Comparison of ENCODE assay signal across 11 cellular contexts in genomic region chr15:58522391-58522790, GRCh38.
A peak's percentile ranks its signal among the peaks of the same experiment; 100 is the strongest.
DNase-seq lines count a peak whose midpoint lies in the region; ATAC-seq and TF ChIP-seq lines count a peak whose summit lies in the region.
"Had no signal": no experiment of that assay in that cellular context is flagged by ENCODE, and none has a peak within 500 bp of the region (broad histone marks: within the 10 kb centered on the region; RNA-seq: fewer than 3 reads in every experiment).

No MANE protein-coding gene starts in this region.

- H3K36me3 ChIP-seq in mesendoderm (ENCODE audit: control insufficient read depth, insufficient read depth, low read length) (no peaks in the 10 kb centered on the region), GM23338 (ENCODE audit: insufficient read depth) (no peaks in the 10 kb centered on the region)

- H3K36me3 Mint-ChIP-seq in GM23338 (ENCODE audit: low read depth): no peaks in the 10 kb centered on the region
- H3K36me3 Mint-ChIP-seq: IgD-negative memory B cell had no signal

- no peaks in the 10 kb centered on the region for H3K9me3 Mint-ChIP-seq in GM23338
- H3K9me3 Mint-ChIP-seq: effector memory CD8-positive, alpha-beta T cell; IgD-negative memory B cell had no signal

- H3K27ac ChIP-seq in mesendoderm (ENCODE audit: low read depth, low read length) (no peak overlapping the region), GM23338 (ENCODE audit: low read depth) (no peak overlapping the region)

- ATAC-seq in GM23338 (no peak), HG03378 (IDR thresholded peaks at IDR 0.05; ENCODE audit: unreplicated experiment) (no peak)
- ATAC-seq: effector memory CD8-positive, alpha-beta T cell had no signal

- H3K27ac Mint-ChIP-seq in GM23338: no peak overlapping the region
- H3K27ac Mint-ChIP-seq: effector memory CD8-positive, alpha-beta T cell; IgD-negative memory B cell had no signal

- DNase-seq in RPMI7951 (ENCODE audit: low read depth) (peak; percentile 59), epidermal melanocyte (ENCODE audit: insufficient read length, low spot score) (peak; percentile 37), mesendoderm (no peak), superior temporal gyrus (ENCODE audit: extremely low spot score) (peak; percentile 77), GM23338 (ENCODE audit: low spot score) (no peak), NCI-H1436 treated with DMSO at 0.1 percent for 48 hours (lab: John Stamatoyannopoulos, UW) (no peak)
- DNase-seq: effector memory CD8-positive, alpha-beta T cell; NCI-H2171; RPMI8226 had no signal

- H3K4me3 ChIP-seq in mesendoderm (ENCODE audit: low read length) (no peak overlapping the region), GM23338 (no peak overlapping the region)

- H3K4ac ChIP-seq in mesendoderm (ENCODE audit: low read depth, low read length): no peak overlapping the region

- H3K4me2 ChIP-seq in mesendoderm (ENCODE audit: low read length) (no peak overlapping the region), GM23338 (no peak overlapping the region)

- no peak overlapping the region for H2BK120ac ChIP-seq in mesendoderm (ENCODE audit: low read depth, low read length)

- peaks cover 16% of the 10 kb centered on the region for H3K4me1 Mint-ChIP-seq in GM23338

- H2AK5ac ChIP-seq in mesendoderm (ENCODE audit: low read length): no peak overlapping the region

- no peak overlapping the region for H2BK5ac ChIP-seq in mesendoderm (ENCODE audit: low read length)

- no peak overlapping the region for H3K4me3 Mint-ChIP-seq in GM23338
- H3K4me3 Mint-ChIP-seq: effector memory CD8-positive, alpha-beta T cell had no signal

- H3K9me2 ChIP-seq in GM23338 (ENCODE audit: insufficient read depth): no peaks in the 10 kb centered on the region

- no peaks in the 10 kb centered on the region for H3F3A ChIP-seq in GM23338 (replicated peaks; ENCODE audit: low read depth)

- H3K27me3 Mint-ChIP-seq in GM23338 (ENCODE audit: insufficient read depth, low read depth, poor library complexity): no peaks in the 10 kb centered on the region
- H3K27me3 Mint-ChIP-seq: effector memory CD8-positive, alpha-beta T cell had no signal

- no CpG with 5 or more reads among the region's 9 CpGs for WGBS in mesendoderm (ENCODE audit: extremely low coverage, insufficient coverage, low lambda C conversion rate)

- peak overlapping the region; percentile 28 for H3K56ac ChIP-seq in mesendoderm (ENCODE audit: low read length)

- H3K79me1 ChIP-seq in mesendoderm (ENCODE audit: low read length): no peaks in the 10 kb centered on the region

- no peak overlapping the region for H3K23ac ChIP-seq in mesendoderm (ENCODE audit: low read length)

- H3K4me1 ChIP-seq in mesendoderm (ENCODE audit: control insufficient read depth, low read depth, low read length): peaks cover 11% of the 10 kb centered on the region
- H3K4me1 ChIP-seq in GM23338 (ENCODE audit: insufficient read depth): peaks cover 7% of the 10 kb centered on the region

- no peak overlapping the region for H2AFZ ChIP-seq in GM23338

- no peaks in the 10 kb centered on the region for H3K27me3 ChIP-seq in mesendoderm (ENCODE audit: insufficient read depth, low read length, poor library complexity)
- H3K27me3 ChIP-seq in GM23338 (ENCODE audit: insufficient read depth): no peaks in the 10 kb centered on the region

- no peaks in the 10 kb centered on the region for H3K79me2 ChIP-seq in mesendoderm (ENCODE audit: control insufficient read depth, insufficient read depth, low read length)
- H3K79me2 ChIP-seq in GM23338 (replicated peaks; ENCODE audit: insufficient read depth): no peaks in the 10 kb centered on the region

- H3K9ac ChIP-seq in mesendoderm (ENCODE audit: low read length): no peak overlapping the region

- no peak overlapping the region for H4K8ac ChIP-seq in mesendoderm (ENCODE audit: low read depth, low read length)

- no peak for TF ChIP-seq CTCF in GM23338 (conservative IDR thresholded peaks at IDR 0.05; ENCODE audit: low read depth in 2 of 2)

- no peak overlapping the region for H2BK15ac ChIP-seq in mesendoderm (replicated peaks; ENCODE audit: low read depth)

- no peak overlapping the region for H4K5ac ChIP-seq in mesendoderm (ENCODE audit: low read length)

- no peaks in the 10 kb centered on the region for H4K20me1 ChIP-seq in GM23338 (replicated peaks; ENCODE audit: insufficient read depth)

- H3K18ac ChIP-seq in mesendoderm (ENCODE audit: low read length): no peak overlapping the region

TF ChIP-seq in GM23338, 12 proteins besides CTCF, POLR2A, EP300 and RAD21 (continues in another document):
- TF ChIP-seq EZH2 (IDR thresholded peaks at IDR 0.05; ENCODE audit: low read depth, unreplicated experiment) (no peak), ZNF331 (CRISPR knock-in tag; IDR thresholded peaks at IDR 0.05; ENCODE audit: low read depth) (no peak), POLR2AphosphoS5 (IDR thresholded peaks at IDR 0.05; ENCODE audit: low read depth) (no peak), EZH2phosphoT487 (IDR thresholded peaks at IDR 0.05; ENCODE audit: unreplicated experiment) (no peak), STAT1 (IDR thresholded peaks at IDR 0.05; ENCODE audit: unreplicated experiment) (no peak), ZNF462 (CRISPR knock-in tag; IDR thresholded peaks at IDR 0.05) (no peak), ETS1 (IDR thresholded peaks at IDR 0.05) (no peak), CREB1 (CRISPR knock-in tag; IDR thresholded peaks at IDR 0.05; ENCODE audit: low read depth) (no peak), NANOG (IDR thresholded peaks at IDR 0.05; ENCODE audit: borderline replicate concordance) (no peak), JUNB (IDR thresholded peaks at IDR 0.05; ENCODE audit: unreplicated experiment) (no peak), ZNF114 (CRISPR knock-in tag; IDR thresholded peaks at IDR 0.05) (no peak)

Comparison
In these comparisons a context has a peak if more than half of its experiments do, and no peak if none do; other contexts are left out.
1. DNase-seq: peak in RPMI7951 (single experiment), epidermal melanocyte (single experiment) and superior temporal gyrus (single experiment); none in mesendoderm (single experiment), GM23338 (single experiment) and NCI-H1436 treated with DMSO at 0.1 percent for 48 hours (single experiment).